ENCODE assay signal across 17 cellular contexts in the genomic region with DNA sequence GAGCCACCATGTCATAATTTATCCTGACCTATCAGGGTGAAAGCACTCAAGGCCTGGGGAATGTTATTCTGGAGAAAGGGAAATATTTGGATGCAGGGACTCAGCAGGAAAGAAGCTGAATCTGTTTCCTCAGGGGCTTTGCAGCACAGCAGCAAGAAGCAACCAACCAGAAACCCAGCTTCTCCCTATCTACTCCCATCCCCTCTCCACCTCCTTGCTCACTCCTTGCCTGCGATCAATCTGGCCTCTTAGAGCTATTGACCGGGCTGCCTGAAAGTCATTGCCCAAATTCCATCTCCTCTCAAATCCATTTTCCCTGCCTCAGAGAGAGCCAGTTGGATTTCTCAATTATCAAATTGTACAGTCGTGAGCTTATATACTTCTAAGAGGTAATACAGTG.
"Had no signal": no experiment of that assay in that cellular context is flagged by ENCODE, and none has a peak within 500 bp of the region (broad histone marks: within the 10 kb centered on the region; RNA-seq: fewer than 3 reads in every experiment).

No MANE protein-coding gene starts in this region.

- H3K27me3 ChIP-seq: esophagus muscularis mucosa, gastroesophageal sphincter, stomach, transverse colon had no signal

- H3K4me1 ChIP-seq: esophagus muscularis mucosa, gastroesophageal sphincter, stomach, transverse colon had no signal

- DNase-seq: effector memory CD4-positive, alpha-beta T cell; glutamatergic neuron; kidney glomerular epithelial cell; natural killer cell; stimulated activated CD4-positive, alpha-beta T cell treated with anti-CD3 and anti-CD28 coated beads, Interleukin-2, amount 100 ng/mL, for 24 hours; stimulated activated CD4-positive, alpha-beta T cell treated with anti-CD3 and anti-CD28 coated beads, Interleukin-4, amount 100 ng/mL, for 4 hours; stimulated activated naive B cell treated with anti-CD40 and anti-IgM and Interleukin-4, amounts not matched to agents 10 μg/mL and 1 μg/mL and 100 μg/mL, for 72 hours; stomach; substantia nigra; transverse colon had no signal

- H3K27me3 Mint-ChIP-seq: stimulated activated naive B cell treated with anti-CD40 and anti-IgM and Interleukin-4, amounts not matched to agents 10 μg/mL and 1 μg/mL and 100 μg/mL, for 72 hours had no signal

- H3K4me1 Mint-ChIP-seq: natural killer cell; neural crest cell; stimulated activated naive B cell treated with anti-CD40 and anti-IgM and Interleukin-4, amounts not matched to agents 10 μg/mL and 1 μg/mL and 100 μg/mL, for 72 hours had no signal

- H3K9me3 ChIP-seq: esophagus muscularis mucosa, gastroesophageal sphincter, stomach, thoracic aorta, transverse colon had no signal

- H3K27ac Mint-ChIP-seq: mesothelial cell of epicardium; natural killer cell; stimulated activated naive B cell treated with anti-CD40 and anti-IgM and Interleukin-4, amounts not matched to agents 10 μg/mL and 1 μg/mL and 100 μg/mL, for 72 hours had no signal

- H3K36me3 Mint-ChIP-seq: mesothelial cell of epicardium; stimulated activated naive B cell treated with anti-CD40 and anti-IgM and Interleukin-4, amounts not matched to agents 10 μg/mL and 1 μg/mL and 100 μg/mL, for 72 hours had no signal

- H3K27ac ChIP-seq: epithelial cell of prostate, esophagus muscularis mucosa, gastroesophageal sphincter, stomach, thoracic aorta, transverse colon had no signal

- H3K4me3 Mint-ChIP-seq: mesothelial cell of epicardium; natural killer cell; neural crest cell; stimulated activated naive B cell treated with anti-CD40 and anti-IgM and Interleukin-4, amounts not matched to agents 10 μg/mL and 1 μg/mL and 100 μg/mL, for 72 hours had no signal

- ATAC-seq: gastroesophageal sphincter; natural killer cell; sciatic nerve; stimulated activated naive B cell treated with anti-CD40 and anti-IgM and Interleukin-4, amounts not matched to agents 10 μg/mL and 1 μg/mL and 100 μg/mL, for 72 hours had no signal

- H3K4me3 ChIP-seq: esophagus muscularis mucosa, gastroesophageal sphincter, stomach, thoracic aorta, transverse colon had no signal

- H3K9me3 Mint-ChIP-seq: neural crest cell had no signal

- H3K36me3 ChIP-seq: esophagus muscularis mucosa, gastroesophageal sphincter, stomach, thoracic aorta, transverse colon had no signal
